23 cellular contexts compared by ENCODE assay signal in the genomic region with DNA sequence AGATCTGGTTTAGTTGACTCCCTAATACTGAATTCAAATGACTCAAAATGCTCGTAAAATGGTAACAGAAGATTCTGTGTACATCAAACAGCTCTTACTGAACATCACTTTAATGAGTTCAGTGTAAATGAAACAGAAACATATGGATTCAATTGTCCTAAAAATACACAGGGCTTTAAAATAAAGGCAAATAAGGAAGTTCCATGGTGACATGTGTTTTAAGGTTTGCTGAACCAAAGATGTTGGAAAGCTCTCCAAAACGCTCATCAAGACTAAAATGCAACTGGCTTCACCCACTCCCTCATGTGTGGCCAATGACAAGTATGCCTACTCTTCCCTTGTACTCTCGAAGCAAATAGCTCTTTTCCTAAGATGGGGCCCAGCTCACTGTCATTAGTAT.
"Had no signal": no experiment of that assay in that cellular context is flagged by ENCODE, and none has a peak within 500 bp of the region (broad histone marks: within the 10 kb centered on the region; RNA-seq: fewer than 3 reads in every experiment).

No MANE protein-coding gene starts in this region.

- H3K4me3 Mint-ChIP-seq: activated naive CD4-positive, alpha-beta T cell treated with anti-CD3 and anti-CD28 coated beads for 36 hours; activated T-cell treated with anti-CD3 and anti-CD28 coated beads, Interleukin-2, amount 50 U/mL, for 72 hours; brain; dendritic cell treated with granulocyte-macrophage colony-stimulating factor and Interleukin-4, amounts not matched to agents 40 ng/mL and 50 ng/mL, for 4 days; immature natural killer cell; naive thymus-derived CD8-positive, alpha-beta T cell; stimulated activated naive B cell treated with anti-CD40 and anti-IgM and Interleukin-4, amounts not matched to agents 10 μg/mL and 1 μg/mL and 100 μg/mL, for 72 hours; T-helper 17 cell had no signal

- H3K27ac Mint-ChIP-seq: activated naive CD4-positive, alpha-beta T cell treated with anti-CD3 and anti-CD28 coated beads for 36 hours; activated T-cell treated with anti-CD3 and anti-CD28 coated beads, Interleukin-2, amount 50 U/mL, for 72 hours; dendritic cell treated with granulocyte-macrophage colony-stimulating factor and Interleukin-4, amounts not matched to agents 40 ng/mL and 50 ng/mL, for 4 days; immature natural killer cell; progenitor cell of endocrine pancreas; stimulated activated naive B cell treated with anti-CD40 and anti-IgM and Interleukin-4, amounts not matched to agents 10 μg/mL and 1 μg/mL and 100 μg/mL, for 72 hours; T-helper 17 cell had no signal

- H3K36me3 Mint-ChIP-seq: brain; immature natural killer cell; stimulated activated naive B cell treated with anti-CD40 and anti-IgM and Interleukin-4, amounts not matched to agents 10 μg/mL and 1 μg/mL and 100 μg/mL, for 72 hours had no signal

- H3K27me3 Mint-ChIP-seq: brain; dendritic cell treated with granulocyte-macrophage colony-stimulating factor and Interleukin-4, amounts not matched to agents 40 ng/mL and 50 ng/mL, for 4 days; progenitor cell of endocrine pancreas had no signal

- H3K4me1 Mint-ChIP-seq: brain; immature natural killer cell; stimulated activated naive B cell treated with anti-CD40 and anti-IgM and Interleukin-4, amounts not matched to agents 10 μg/mL and 1 μg/mL and 100 μg/mL, for 72 hours; T-helper 17 cell had no signal

- DNase-seq: activated CD4-positive, alpha-beta T cell treated with anti-CD3 and anti-CD28 coated beads for 4 hours; activated CD4-positive, alpha-beta T cell treated with anti-CD3 and anti-CD28 coated beads, Interleukin-2, amount 50 U/mL, for 48 hours; activated CD4-positive, CD25-positive, alpha-beta regulatory T cell; activated effector memory CD4-positive, alpha-beta T cell treated with Interleukin-2 at 50 U/mL for 16 hours; activated naive CD4-positive, alpha-beta T cell treated with anti-CD3 and anti-CD28 coated beads for 36 hours; activated T-cell treated with anti-CD3 and anti-CD28 coated beads, Interleukin-2, amount 50 U/mL, for 72 hours; caudate nucleus; effector CD4-positive, alpha-beta T cell; erythroblast; immature natural killer cell; left lung; naive thymus-derived CD8-positive, alpha-beta T cell; retina; sigmoid colon; stimulated activated CD4-positive, alpha-beta T cell treated with anti-CD3 and anti-CD28 coated beads, Interleukin-2, amount 100 ng/mL, for 48 hours; stimulated activated CD8-positive, alpha-beta memory T cell treated with anti-CD3 and anti-CD28 coated beads, Interleukin-4, amount 100 ng/mL, for 48 hours; stimulated activated naive B cell treated with anti-CD40 and anti-IgM and Interleukin-4, amounts not matched to agents 10 μg/mL and 1 μg/mL and 100 μg/mL, for 72 hours; T-helper 17 cell; transverse colon had no signal

- H3K9me3 Mint-ChIP-seq: activated naive CD4-positive, alpha-beta T cell treated with anti-CD3 and anti-CD28 coated beads for 36 hours; activated T-cell treated with anti-CD3 and anti-CD28 coated beads, Interleukin-2, amount 50 U/mL, for 72 hours; brain; dendritic cell treated with granulocyte-macrophage colony-stimulating factor and Interleukin-4, amounts not matched to agents 40 ng/mL and 50 ng/mL, for 4 days; immature natural killer cell had no signal

- H3K4me3 ChIP-seq: left lung, sigmoid colon, smooth muscle cell, transverse colon had no signal
